Comparison of ENCODE assay signal across 8 cellular contexts in genomic region chr1:44740179-44740617, GRCh38. TPM values are rescaled to one million over a fixed set of nuclear protein-coding genes. Genes with fewer than 3 reads are reported as not detected.
DNase-seq lines count a peak whose midpoint lies in the region; FAIRE-seq and TF ChIP-seq lines count a peak whose summit lies in the region.

No MANE protein-coding gene starts in this region.

- H3K27ac ChIP-seq in SJCRH30, result peak overlapping the region; percentile 66
- peak overlapping the region in 1 of 2 donors; percentile 92 for H3K27ac ChIP-seq in small intestine (ENCODE audit: low read depth in 1 of 2, low read length in 1 of 2)

- CTCF ChIA-PET in HEK293T (lab: Yijun Ruan, JAX), result interaction anchor here (0.9 to 1.4 kb wide), 2 partner anchors 9 to 96 kb away, joined by 3 to 6 read pairs; partner anchors contain the start of gene RNU5D-1

- H3K9me3 ChIP-seq in SJCRH30 (replicated peaks) (no peaks in the 10 kb centered on the region), small intestine (ENCODE audit: control insufficient read depth, low read depth) (no peaks in the 10 kb centered on the region)

- H3K4me3 ChIP-seq in SJCRH30 (peak overlapping the region; percentile 76), fibroblast of villous mesenchyme (ENCODE audit: low read depth, low read length) (peak overlapping the region; percentile 93), small intestine (ENCODE audit: low read depth in 1 of 2, low read length in 2 of 2) (peak overlapping the region; percentile 37 to 44)

- no peak for TF ChIP-seq CTCF in fibroblast of villous mesenchyme (IDR thresholded peaks at IDR 0.05; ENCODE audit: insufficient read depth, low read depth, low read length)

- H3K36me3 ChIP-seq in SJCRH30 (peaks cover 41% of the 10 kb centered on the region), small intestine (ENCODE audit: control insufficient read depth in 2 of 2, insufficient read depth in 2 of 2, low read length in 2 of 2) (no peaks in the 10 kb centered on the region)

- H3K4me1 ChIP-seq in SJCRH30 (no peaks in the 10 kb centered on the region; the same call in 1 of the 2 replicates), small intestine (ENCODE audit: control insufficient read depth in 2 of 2, insufficient read depth in 1 of 2, low read depth in 1 of 2, low read length in 1 of 2) (peaks cover 0 to 6% of the 10 kb centered on the region in 2 donors)

- DNase-seq in DMS53 (lab: John Stamatoyannopoulos, UW) (peak; percentile 65), DMS53 treated with DMSO at 0.1 percent for 48 hours (lab: John Stamatoyannopoulos, UW; ENCODE audit: unreplicated experiment) (no peak), SJCRH30 (peak in 1 of 2 experiments; percentile 38), fibroblast of villous mesenchyme (ENCODE audit: low read depth) (no peak), small intestine (no peak), NCI-H226 (no peak), KBM-7 (no peak), HEK293T (ENCODE audit: extremely low spot score) (no peak)

- no peak for FAIRE-seq in small intestine (lab: Jason Lieb, UNC)

- POLR2A ChIA-PET in HEK293T (lab: Yijun Ruan, JAX), result interaction anchor here (1.0 to 2.5 kb wide), 3 partner anchors 9 to 35 kb away, joined by 7 to 12 read pairs (median 8); partner anchors contain the start of genes RNU5D-1 and RPS8

- in situ Hi-C loops in KBM-7 (cut with MboI; ENCODE audit: low pct_unique_long_range_greater_than_20kb, low sequenced_read_pairs), result no loop called here

- WGBS in small intestine, 3 donors, result 3 to 4% (median 3%) methylated on average over 14 of the region's 14 CpGs

- H3K27me3 ChIP-seq in SJCRH30 (no peaks in the 10 kb centered on the region), small intestine (ENCODE audit: control insufficient read depth in 2 of 2, insufficient read depth in 2 of 2, low read length in 2 of 2) (no peaks in the 10 kb centered on the region)

TF ChIP-seq in HEK293T, 16 proteins besides CTCF, POLR2A, EP300 and RAD21:
- no peak for TF ChIP-seq SUZ12 (IDR thresholded peaks at IDR 0.05)
- TF ChIP-seq, protein P1, sequence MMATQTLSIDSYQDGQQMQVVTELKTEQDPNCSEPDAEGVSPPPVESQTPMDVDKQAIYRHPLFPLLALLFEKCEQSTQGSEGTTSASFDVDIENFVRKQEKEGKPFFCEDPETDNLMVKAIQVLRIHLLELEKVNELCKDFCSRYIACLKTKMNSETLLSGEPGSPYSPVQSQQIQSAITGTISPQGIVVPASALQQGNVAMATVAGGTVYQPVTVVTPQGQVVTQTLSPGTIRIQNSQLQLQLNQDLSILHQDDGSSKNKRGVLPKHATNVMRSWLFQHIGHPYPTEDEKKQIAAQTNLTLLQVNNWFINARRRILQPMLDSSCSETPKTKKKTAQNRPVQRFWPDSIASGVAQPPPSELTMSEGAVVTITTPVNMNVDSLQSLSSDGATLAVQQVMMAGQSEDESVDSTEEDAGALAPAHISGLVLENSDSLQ (IDR thresholded peaks at IDR 0.05), result no peak
- TF ChIP-seq TARDBP (IDR thresholded peaks at IDR 0.05), result no peak
- no peak for TF ChIP-seq FOXM1 (IDR thresholded peaks at IDR 0.05; ENCODE audit: borderline replicate concordance)
- TF ChIP-seq FOXA1 (IDR thresholded peaks at IDR 0.05), result no peak
- TF ChIP-seq FOXK2 (IDR thresholded peaks at IDR 0.05), result no peak
- TF ChIP-seq NFRKB (IDR thresholded peaks at IDR 0.05), result no peak
- no peak for TF ChIP-seq ELF4 (IDR thresholded peaks at IDR 0.05)
- no peak for TF ChIP-seq LEF1 (IDR thresholded peaks at IDR 0.05; ENCODE audit: borderline replicate concordance)
- no peak for TF ChIP-seq CTBP1 (IDR thresholded peaks at IDR 0.05; ENCODE audit: borderline replicate concordance)
- TF ChIP-seq ZNF384 (IDR thresholded peaks at IDR 0.05), result no peak

RNA-seq across cellular contexts. Expression of gene KIF2C, which starts 0.6 kb away (rescaled TPM):
- total RNA-seq in SJCRH30 (2014; rRNA removed; shearing (Covaris generic)), result 120 and 124 TPM in 2 replicates
- total RNA-seq in fibroblast of villous mesenchyme, result 18.7 and 26.8 TPM in 2 replicates
- 10 to 100 TPM in 1 of 3 donors, 1 to 10 TPM in 2; 1.1 to 17.7 (median 1.3) TPM for polyA plus RNA-seq in small intestine

RNA-seq across cellular contexts. Expression of gene RNU5D-1, which starts 9.2 kb away (rescaled TPM):
- total RNA-seq in SJCRH30 (2014; rRNA removed; shearing (Covaris generic)), result not detected in 2 replicates
- not detected in 2 replicates for total RNA-seq in fibroblast of villous mesenchyme
- not detected for polyA plus RNA-seq in small intestine

RNA-seq across cellular contexts. Expression of gene RPS8, which starts 35.1 kb away (rescaled TPM):
- total RNA-seq in SJCRH30 (2014; rRNA removed; shearing (Covaris generic)), result 3,055 and 3,167 TPM in 2 replicates
- total RNA-seq in fibroblast of villous mesenchyme, result 1,148 and 1,233 TPM in 2 replicates
- polyA plus RNA-seq in small intestine, result 1,000 to 10,000 TPM; 1,153 to 3,026 (median 2,124) TPM

RNA-seq across cellular contexts. Expression of gene BEST4, which starts 47.8 kb away (rescaled TPM):
- not detected in 2 replicates for total RNA-seq in SJCRH30 (2014; rRNA removed; shearing (Covaris generic))
- not detected in 2 replicates for total RNA-seq in fibroblast of villous mesenchyme
- polyA plus RNA-seq in small intestine, result 10 to 100 TPM in 1 of 3 donors, 1 to 10 TPM in 2; 7.4 to 20.5 (median 9.0) TPM

RNA-seq across cellular contexts. Expression of gene PLK3, which starts 60.0 kb away (rescaled TPM):
- total RNA-seq in SJCRH30 (2014; rRNA removed; shearing (Covaris generic)), result 8.0 and 11.4 TPM in 2 replicates
- 44.0 and 44.5 TPM in 2 replicates for total RNA-seq in fibroblast of villous mesenchyme
- 10 to 100 TPM in 1 of 3 donors, 1 to 10 TPM in 2; 5.4 to 11.9 (median 9.4) TPM for polyA plus RNA-seq in small intestine

Comparison
In these comparisons a context has a peak if more than half of its experiments do, and no peak if none do; other contexts are left out.
1. H3K4me3 ChIP-seq: peak in every context shown above with its lines; median percentile 93 in fibroblast of villous mesenchyme; 76 in SJCRH30; 40 in small intestine.